ENCODE assay signal across 8 cellular contexts in the genomic region with DNA sequence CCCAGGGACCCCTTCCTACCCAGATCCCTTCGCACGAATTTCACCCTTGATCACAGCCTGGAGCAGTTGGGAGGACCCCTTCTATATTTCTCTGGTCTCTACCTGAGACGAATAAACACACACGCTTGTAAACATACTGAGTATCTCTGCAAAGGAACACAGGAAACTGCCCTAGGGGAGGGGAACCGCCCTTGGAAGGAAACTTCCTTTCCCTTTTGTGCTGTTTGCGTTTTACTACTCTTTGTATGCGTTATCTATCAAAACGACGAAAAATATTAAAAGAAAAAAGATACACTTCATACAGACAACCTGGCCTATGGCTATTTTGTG. TPM values are rescaled to one million over a fixed set of nuclear protein-coding genes. Genes with fewer than 3 reads are reported as not detected.
DNase-seq lines count a peak whose midpoint lies in the region; ATAC-seq and TF ChIP-seq lines count a peak whose summit lies in the region.

No MANE protein-coding gene starts in this region.

- H3K9me3 ChIP-seq in adrenal gland (replicated peaks in 1 of 3) = no peaks in the 10 kb centered on the region
- no peaks in the 10 kb centered on the region for H3K9me3 ChIP-seq in thoracic aorta

- peak overlapping the region in 3 of 5 donors; percentile 68 to 83 (median 79) for H3K27ac ChIP-seq in adrenal gland
- peak overlapping the region in 1 of 2 donors; percentile 63 for H3K27ac ChIP-seq in thoracic aorta

- peak overlapping the region; percentile 90 for H3K4me3 ChIP-seq in AG09309 (ENCODE audit: control insufficient read depth, low read depth, low read length)
- peak overlapping the region; percentile 17 to 89 (median 60) for H3K4me3 ChIP-seq in adrenal gland
- H3K4me3 ChIP-seq in kidney epithelial cell (ENCODE audit: low read depth, low read length) = peak overlapping the region; percentile 97
- H3K4me3 ChIP-seq in thoracic aorta = peak overlapping the region; percentile 94

- peaks cover 0 to 28% of the 10 kb centered on the region in 2 donors for H3K36me3 ChIP-seq in adrenal gland (replicated peaks in 1 of 2)
- H3K36me3 ChIP-seq in kidney epithelial cell (ENCODE audit: control insufficient read depth, insufficient read depth, low read length) = peaks cover 3% of the 10 kb centered on the region
- H3K36me3 ChIP-seq in thoracic aorta = peaks cover 25% of the 10 kb centered on the region

- TF ChIP-seq POLR2A in adrenal gland (IDR thresholded peaks at IDR 0.05) = no peak

- no peak for TF ChIP-seq CTCF in AG09309 (IDR thresholded peaks at IDR 0.05; ENCODE audit: control insufficient read depth, insufficient read depth, low read depth, low read length, missing control alignments)
- no peak for TF ChIP-seq CTCF in adrenal gland (IDR thresholded peaks at IDR 0.05)
- no peak for TF ChIP-seq CTCF in kidney epithelial cell (IDR thresholded peaks at IDR 0.05; ENCODE audit: insufficient read depth, low read length, poor library complexity, severe bottlenecking)
- no peak for TF ChIP-seq CTCF in thoracic aorta (IDR thresholded peaks at IDR 0.05)

- ATAC-seq in HG02759 (IDR thresholded peaks at IDR 0.05; ENCODE audit: unreplicated experiment) (peak; percentile 4), thoracic aorta (ENCODE audit: insufficient number of reproducible peaks, low FRiP score, low read depth) (no peak)

- DNase-seq in AG09309 (ENCODE audit: low read depth) = no peak
- DNase-seq in adrenal gland = no peak
- no peak for DNase-seq in kidney epithelial cell (ENCODE audit: low read depth)
- no peak for DNase-seq in thoracic aorta (ENCODE audit: low spot score)
- DNase-seq in stimulated activated CD4-positive, alpha-beta T cell treated with anti-CD3 and anti-CD28 coated beads, Interleukin-2, amount 100 ng/mL, for 24 hours = no peak
- DNase-seq in hypothalamus (lab: John Stamatoyannopoulos, UW) = no peak
- no peak for DNase-seq in SK-N-DZ (ENCODE audit: low spot score)

- WGBS in adrenal gland, 4 donors = 1 to 2% (median 1%) methylated on average over 7 to 9 of the region's 9 CpGs

- H3K27me3 ChIP-seq in adrenal gland (no peaks in the 10 kb centered on the region), kidney epithelial cell (ENCODE audit: control insufficient read depth, insufficient read depth, low read length) (no peaks in the 10 kb centered on the region), thoracic aorta (replicated peaks; ENCODE audit: insufficient read depth) (no peaks in the 10 kb centered on the region)

- intact Hi-C loops in adrenal gland (cut with DNase I) = no loop called here

- H3K4me1 ChIP-seq in adrenal gland (replicated peaks in 1 of 2) (peaks cover 0 to 38% of the 10 kb centered on the region in 2 donors), thoracic aorta (ENCODE audit: control insufficient read depth in 1 of 2, low read depth in 2 of 2) (peaks cover 11 to 21% of the 10 kb centered on the region in 2 donors)

RNA-seq across cellular contexts. Expression of a gene that starts 0.8 kb away (rescaled TPM):
- 10 to 100 TPM; 51.6 to 93.0 (median 63.9) TPM for total RNA-seq in adrenal gland
- polyA plus RNA-seq in adrenal gland = 10 to 100 TPM; 36.4 to 49.4 (median 37.5) TPM
- 135 and 145 TPM in 2 replicates for total RNA-seq in kidney epithelial cell
- 10 to 100 TPM; 38.9 to 55.1 TPM for total RNA-seq in thoracic aorta
- polyA plus RNA-seq in SK-N-DZ (2014; cell fraction: cytosol; rRNA removed) = 35.0 and 36.5 TPM in 2 replicates
- 25.6 and 27.9 TPM in 2 replicates for polyA plus RNA-seq in SK-N-DZ (2014; cell fraction: nucleus; rRNA removed)

RNA-seq across cellular contexts. Expression of a gene that starts 4.1 kb away (rescaled TPM):
- total RNA-seq in adrenal gland (not detected), kidney epithelial cell (not detected in 2 replicates), thoracic aorta (not detected)
- under 1 TPM; 0.13 to 0.16 (median 0.16) TPM for polyA plus RNA-seq in adrenal gland
- polyA plus RNA-seq in SK-N-DZ (2014; cell fraction: cytosol; rRNA removed) = 0.19 and 0.53 TPM in 2 replicates
- 1.6 and 2.8 TPM in 2 replicates for polyA plus RNA-seq in SK-N-DZ (2014; cell fraction: nucleus; rRNA removed)
